Comparison of ENCODE assay signal across 8 cellular contexts in genomic region chr10:100912609-100913469, GRCh38. TPM values are rescaled to one million over a fixed set of nuclear protein-coding genes. Genes with fewer than 3 reads are reported as not detected.
A peak's percentile ranks its signal among the peaks of the same experiment; 100 is the strongest.
DNase-seq lines count a peak whose midpoint lies in the region; ATAC-seq, FAIRE-seq and TF ChIP-seq lines count a peak whose summit lies in the region.

TSS of gene SLF2 (plus strand) at chr10:100912963. CDS start at chr10:100913111, 148 bp downstream.

- H3K36me3 ChIP-seq in KOPT-K1 (ENCODE audit: insufficient read depth, low read length) (peaks cover 39% of the 10 kb centered on the region), esophagus muscularis mucosa (peaks cover 10 to 20% (median 14%) of the 10 kb centered on the region in 4 donors), muscle layer of duodenum (ENCODE audit: control insufficient read depth in 1 of 2, insufficient read depth in 2 of 2, low read length in 2 of 2) (peaks cover 4 to 7% of the 10 kb centered on the region in 2 donors)

- peak within 1 kb of the TSS; percentile 99 for H3K4me3 Mint-ChIP-seq in activated T-cell treated with anti-CD3 and anti-CD28 coated beads, Interleukin-2, amount 50 U/mL, for 72 hours

- peak; percentile 3 for TF ChIP-seq EP300 in esophagus muscularis mucosa (IDR thresholded peaks at IDR 0.05)

- peak in 1 of 3 experiments; percentile 1 for TF ChIP-seq CTCF in esophagus muscularis mucosa (IDR thresholded peaks at IDR 0.05)

- H3K36me3 Mint-ChIP-seq in activated T-cell treated with anti-CD3 and anti-CD28 coated beads, Interleukin-2, amount 50 U/mL, for 72 hours (ENCODE audit: insufficient read depth in 2 of 2), result peaks cover 4 to 25% of the 10 kb centered on the region in 2 donors

- H3K9me3 ChIP-seq in KOPT-K1 (ENCODE audit: insufficient read depth, low read length, poor library complexity, severe bottlenecking) (no peaks in the 10 kb centered on the region), esophagus muscularis mucosa (no peaks in the 10 kb centered on the region), muscle layer of duodenum (ENCODE audit: control insufficient read depth in 1 of 2, low read length in 2 of 2) (no peaks in the 10 kb centered on the region)

- peak within 1 kb of the TSS; percentile 93 for H3K27ac Mint-ChIP-seq in activated T-cell treated with anti-CD3 and anti-CD28 coated beads, Interleukin-2, amount 50 U/mL, for 72 hours

- TF ChIP-seq POLR2A in esophagus muscularis mucosa (IDR thresholded peaks at IDR 0.05; ENCODE audit: low read depth), result peak; percentile 64

- H3K27me3 ChIP-seq in esophagus muscularis mucosa (no peaks in the 10 kb centered on the region), muscle layer of duodenum (ENCODE audit: low read depth, low read length) (no peaks in the 10 kb centered on the region)

- H3K27ac ChIP-seq in KOPT-K1 (ENCODE audit: low read depth, low read length, poor library complexity, severe bottlenecking) (peak within 1 kb of the TSS; percentile 96), esophagus muscularis mucosa (replicated peaks in 1 of 4) (peak within 1 kb of the TSS; percentile 92 to 97 (median 96)), muscle layer of duodenum (ENCODE audit: low read length) (peak within 1 kb of the TSS; percentile 95)

- intact Hi-C loops in esophagus muscularis mucosa (cut with DNase I), result loop anchor here (5.0 kb wide), 1 partner anchor 376 kb away; the partner anchor contains the start of gene HIF1AN

- no peaks in the 10 kb centered on the region for H3K27me3 Mint-ChIP-seq in activated T-cell treated with anti-CD3 and anti-CD28 coated beads, Interleukin-2, amount 50 U/mL, for 72 hours (ENCODE audit: low read depth)

- no peaks in the 10 kb centered on the region for H3K9me3 Mint-ChIP-seq in activated T-cell treated with anti-CD3 and anti-CD28 coated beads, Interleukin-2, amount 50 U/mL, for 72 hours

- H3K4me1 ChIP-seq in esophagus muscularis mucosa (peaks cover 30 to 41% (median 33%) of the 10 kb centered on the region in 4 donors), muscle layer of duodenum (ENCODE audit: control insufficient read depth in 1 of 2, insufficient read depth in 2 of 2, low read length in 2 of 2) (peaks cover 10 to 33% of the 10 kb centered on the region in 2 donors)

- WGBS in esophagus muscularis mucosa, result 0% methylated on average over 30 of the region's 71 CpGs

- H3K4me1 Mint-ChIP-seq in activated T-cell treated with anti-CD3 and anti-CD28 coated beads, Interleukin-2, amount 50 U/mL, for 72 hours (ENCODE audit: low read depth), result peaks cover 54% of the 10 kb centered on the region

- ATAC-seq in GM21786 (IDR thresholded peaks at IDR 0.05; ENCODE audit: unreplicated experiment), result peak; percentile 95
- ATAC-seq in activated T-cell treated with anti-CD3 and anti-CD28 coated beads, Interleukin-2, amount 50 U/mL, for 72 hours (replicated peaks in 1 of 2), result peak; percentile 95 to 96

- DNase-seq in DMS79 (lab: John Stamatoyannopoulos, UW) (peak; percentile 67), RCC 7860 (ENCODE audit: low spot score) (peak; percentile 93), esophagus muscularis mucosa (ENCODE audit: extremely low spot score) (peak; percentile 100)
- peak; percentile 95 to 97 for DNase-seq in activated T-cell treated with anti-CD3 and anti-CD28 coated beads, Interleukin-2, amount 50 U/mL, for 72 hours
- DNase-seq in stimulated activated CD8-positive, alpha-beta memory T cell treated with anti-CD3 and anti-CD28 coated beads, Interleukin-7, amount 100 ng/mL, for 4 hours (ENCODE audit: low read depth in 2 of 2), result peak; percentile 89 to 90

- H3K4me3 ChIP-seq in esophagus muscularis mucosa (peak within 1 kb of the TSS; percentile 80 to 100 (median 94)), muscle layer of duodenum (ENCODE audit: low read depth in 1 of 2, low read length in 2 of 2) (peak within 1 kb of the TSS; percentile 90 to 96)

- peak; percentile 84 for FAIRE-seq in RCC 7860 (lab: Jason Lieb, UNC)

RNA-seq across cellular contexts. Expression of gene SLF2, which starts in this region (rescaled TPM):
- 10 to 100 TPM; 47.4 to 52.6 TPM for total RNA-seq in activated T-cell treated with anti-CD3 and anti-CD28 coated beads, Interleukin-2, amount 50 U/mL, for 72 hours
- 10 to 100 TPM; 19.1 to 34.1 (median 20.8) TPM for total RNA-seq in esophagus muscularis mucosa

Comparison
In these comparisons a context has a peak if more than half of its experiments do, and no peak if none do; other contexts are left out.
1. Peak in every context shown above with its lines: DNase-seq, ATAC-seq, H3K4me3 ChIP-seq and H3K27ac ChIP-seq.